In genomic region chr2:47075361-47076125, GRCh38 we compare ENCODE assay signal across 1 cellular context.
TF ChIP-seq lines count a peak whose summit lies in the region.

No MANE protein-coding gene starts in this region.

TF ChIP-seq in endothelial cell of umbilical vein, 7 proteins besides CTCF, POLR2A, EP300 and RAD21 (continued from another document):
- TF ChIP-seq, protein P1, sequence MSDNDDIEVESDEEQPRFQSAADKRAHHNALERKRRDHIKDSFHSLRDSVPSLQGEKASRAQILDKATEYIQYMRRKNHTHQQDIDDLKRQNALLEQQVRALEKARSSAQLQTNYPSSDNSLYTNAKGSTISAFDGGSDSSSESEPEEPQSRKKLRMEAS (IDR thresholded peaks at IDR 0.05; ENCODE audit: insufficient read depth, insufficient read length): no peak
- TF ChIP-seq POLR2AphosphoS5 (IDR thresholded peaks at IDR 0.05; ENCODE audit: insufficient read depth, low read depth, low read length): no peak
- no peak for TF ChIP-seq EZH2 (IDR thresholded peaks at IDR 0.05; ENCODE audit: borderline replicate concordance, low read depth, low read length, severe bottlenecking)
- no peak for TF ChIP-seq JUN (IDR thresholded peaks at IDR 0.05; ENCODE audit: borderline replicate concordance, insufficient read depth, insufficient read length, low read depth)
